Comparison of ENCODE assay signal across 23 cellular contexts in the genomic region with DNA sequence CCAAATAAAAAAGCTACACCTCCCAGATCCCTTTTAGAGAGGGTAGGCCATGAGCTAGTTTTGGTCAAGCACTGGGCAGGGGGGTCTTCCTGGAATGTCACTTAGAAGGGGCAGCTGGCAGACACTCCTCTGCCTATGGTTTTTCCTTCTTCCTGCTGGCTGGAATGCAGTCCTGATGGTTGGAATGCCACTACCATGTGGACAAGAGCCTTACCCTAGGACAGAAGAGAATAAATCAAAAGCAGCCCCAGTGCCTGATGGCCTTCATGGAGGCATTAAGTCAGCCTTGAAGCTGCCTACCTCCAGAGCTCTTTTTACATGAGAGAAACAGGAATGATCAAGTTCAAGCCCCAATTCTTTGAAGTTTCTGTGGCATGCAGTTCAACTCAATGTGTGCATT. TPM values are rescaled to one million over a fixed set of nuclear protein-coding genes. Genes with fewer than 3 reads are reported as not detected.
DNase-seq lines count a peak whose midpoint lies in the region; ATAC-seq, FAIRE-seq and TF ChIP-seq lines count a peak whose summit lies in the region.
"Had no signal": no experiment of that assay in that cellular context is flagged by ENCODE, and none has a peak within 500 bp of the region (broad histone marks: within the 10 kb centered on the region; RNA-seq: fewer than 3 reads in every experiment).

No MANE protein-coding gene starts in this region.

- TF ChIP-seq POLR2A in HepG2 (IDR thresholded peaks at IDR 0.05; ENCODE audit: insufficient read depth in 1 of 2, low read depth in 2 of 2, low read length in 2 of 2) (0 out of 4 replicates have a peak, but pooled peaks of 1 of the 2 experiments have one; percentile 20), right lobe of liver (IDR thresholded peaks at IDR 0.05) (no peak), prostate gland (IDR thresholded peaks at IDR 0.05) (no peak)

- H3K4me1 ChIP-seq in HepG2 (ENCODE audit: insufficient read depth, low read length) (peaks cover 42% of the 10 kb centered on the region), right lobe of liver (no peaks in the 10 kb centered on the region), right cardiac atrium (ENCODE audit: control insufficient read depth, insufficient read depth, low read length) (peaks cover 9% of the 10 kb centered on the region), prostate gland (replicated peaks) (no peaks in the 10 kb centered on the region), smooth muscle cell (ENCODE audit: low read depth) (peaks cover 12% of the 10 kb centered on the region), kidney (ENCODE audit: control insufficient read depth in 1 of 2, insufficient read depth in 1 of 2, low read depth in 1 of 2, low read length in 2 of 2) (no peaks in the 10 kb centered on the region)
- H3K4me1 ChIP-seq: HAP-1 had no signal

- H4K20me1 ChIP-seq in HepG2 (ENCODE audit: insufficient read depth, low read length) (no peaks in the 10 kb centered on the region), smooth muscle cell (ENCODE audit: low read depth) (no peaks in the 10 kb centered on the region)

- peaks cover 25% of the 10 kb centered on the region for H3F3A ChIP-seq in smooth muscle cell (ENCODE audit: low read depth)

- H3K4me2 ChIP-seq in HepG2 (ENCODE audit: low read depth, low read length), result no peak overlapping the region
- H3K4me2 ChIP-seq in smooth muscle cell, result no peak overlapping the region
- H3K4me2 ChIP-seq: BLaER1 treated with 17β-estradiol and CSF1 and Interleukin-3, amounts not matched to agents 10 nM and 100 nM had no signal

- H3K27me3 ChIP-seq in HepG2 (ENCODE audit: control insufficient read depth in 1 of 2, insufficient read depth in 2 of 2, low read length in 2 of 2), result no peaks in the 10 kb centered on the region
- no peaks in the 10 kb centered on the region for H3K27me3 ChIP-seq in right lobe of liver
- no peaks in the 10 kb centered on the region for H3K27me3 ChIP-seq in right cardiac atrium (ENCODE audit: control insufficient read depth, insufficient read depth)
- no peaks in the 10 kb centered on the region for H3K27me3 ChIP-seq in prostate gland (replicated peaks; ENCODE audit: insufficient read depth)
- no peaks in the 10 kb centered on the region for H3K27me3 ChIP-seq in smooth muscle cell (ENCODE audit: low read depth)
- H3K27me3 ChIP-seq: BLaER1 treated with 17β-estradiol and CSF1 and Interleukin-3, amounts not matched to agents 10 nM and 100 nM; upper lobe of right lung had no signal

- intact Hi-C loops in HepG2 (cut with micrococcal nuclease; ENCODE audit: unreplicated experiment), result loop anchor here (5.0 to 10.0 kb wide), 3 partner anchors 42 to 470 kb away; a partner anchor contains a TSS
- intact Hi-C loops in right lobe of liver (cut with DNase I), result loop anchor here (5.0 to 10.0 kb wide), 3 partner anchors 172 to 220 kb away; no protein-coding TSS in a partner anchor
- intact Hi-C loops in right cardiac atrium (cut with DNase I), result loop anchor here in 3 of 4 donors (5.0 kb wide), 2 partner anchors 172 to 227 kb away; no protein-coding TSS in a partner anchor
- intact Hi-C loops in prostate gland (cut with DNase I), result loop anchor here (5.0 to 10.0 kb wide), 2 partner anchors 42 to 100 kb away; a partner anchor contains a TSS
- intact Hi-C loops in kidney (cut with DNase I), result loop anchor here (5.0 to 10.0 kb wide), 2 partner anchors 172 to 230 kb away; no protein-coding TSS in a partner anchor

- TF ChIP-seq CTCF in HepG2 (CRISPR knock-in tag; IDR thresholded peaks at IDR 0.05) (no peak), right lobe of liver (IDR thresholded peaks at IDR 0.05) (no peak), prostate gland (IDR thresholded peaks at IDR 0.05) (no peak), smooth muscle cell (IDR thresholded peaks at IDR 0.05; ENCODE audit: borderline replicate concordance, insufficient read depth, poor library complexity, severe bottlenecking) (no peak), kidney (IDR thresholded peaks at IDR 0.05; ENCODE audit: borderline replicate concordance, extremely low read depth, insufficient read depth) (no peak)

- in situ Hi-C loops in HepG2 (cut with HindIII; ENCODE audit: extremely low pct_ligation_motif_present, low pct_unique_long_range_greater_than_20kb), result loop anchor here (5.0 to 25.0 kb wide), 3 partner anchors 172 to 467 kb away; no protein-coding TSS in a partner anchor

- CTCF ChIA-PET in HepG2 (lab: Yijun Ruan, JAX; ENCODE audit: low intra/inter-chr PET ratio, low total read pairs), result no interaction called here

- H3K27ac ChIP-seq in HepG2 (ENCODE audit: extremely low read length, insufficient read depth, low read length), result no peak overlapping the region
- H3K27ac ChIP-seq in right lobe of liver, result no peak overlapping the region
- peak overlapping the region; percentile 80 for H3K27ac ChIP-seq in right cardiac atrium (ENCODE audit: low read length)
- H3K27ac ChIP-seq in prostate gland, result peak overlapping the region; percentile 61 to 69
- H3K27ac ChIP-seq in smooth muscle cell (ENCODE audit: low read depth), result no peak overlapping the region
- H3K27ac ChIP-seq in kidney (ENCODE audit: low read depth in 2 of 2, low read length in 2 of 2), result no peak overlapping the region
- H3K27ac ChIP-seq: BLaER1 treated with 17β-estradiol and CSF1 and Interleukin-3, amounts not matched to agents 10 nM and 100 nM; upper lobe of right lung; VCaP had no signal

- no TSS peak for BruUV-seq in HepG2 (replicated peaks; lab: Mats Ljungman, UMichigan)

- H3K4me3 ChIP-seq in HepG2 (replicated peaks in 1 of 3; ENCODE audit: insufficient read depth in 1 of 3, low read depth in 2 of 3, low read length in 3 of 3) (no peak overlapping the region), right lobe of liver (no peak overlapping the region), right cardiac atrium (ENCODE audit: low read length) (no peak overlapping the region), prostate gland (no peak overlapping the region), smooth muscle cell (no peak overlapping the region), kidney (ENCODE audit: low read length in 2 of 2) (no peak overlapping the region)
- H3K4me3 ChIP-seq: BLaER1 treated with 17β-estradiol and CSF1 and Interleukin-3, amounts not matched to agents 10 nM and 100 nM; HAP-1; upper lobe of right lung had no signal

- peaks cover 16 to 39% of the 10 kb centered on the region in 2 experiments for H3K36me3 ChIP-seq in HepG2 (replicated peaks in 1 of 2; ENCODE audit: control insufficient read depth in 1 of 2, insufficient read depth in 2 of 2, low read length in 2 of 2)
- H3K36me3 ChIP-seq in right lobe of liver, result peaks cover 0 to 18% (median 7%) of the 10 kb centered on the region in 4 donors
- H3K36me3 ChIP-seq in prostate gland, result no peaks in the 10 kb centered on the region
- H3K36me3 ChIP-seq in smooth muscle cell (ENCODE audit: low read depth), result peaks cover 13% of the 10 kb centered on the region
- peaks cover 10 to 15% of the 10 kb centered on the region in 2 donors for H3K36me3 ChIP-seq in kidney (ENCODE audit: control insufficient read depth in 1 of 2, insufficient read depth in 2 of 2, low read length in 2 of 2)

- no peak for FAIRE-seq in HepG2 (lab: Jason Lieb, UNC)
- no peak for FAIRE-seq in GM19239 (lab: Jason Lieb, UNC)
- FAIRE-seq in kidney (lab: Jason Lieb, UNC), result no peak
- FAIRE-seq: A204.1 had no signal

- POLR2A ChIA-PET in HepG2 (lab: Yijun Ruan, JAX), result no interaction called here

- ATAC-seq in HepG2 (peak; percentile 41), right lobe of liver (no peak), right cardiac atrium (no peak)
- ATAC-seq: upper lobe of right lung had no signal

- H3K9ac ChIP-seq in HepG2 (ENCODE audit: insufficient read depth, low read depth, low read length) (no peak overlapping the region), smooth muscle cell (ENCODE audit: low read depth) (no peak overlapping the region), kidney (ENCODE audit: low read length in 2 of 2) (no peak overlapping the region)
- H3K9ac ChIP-seq: BLaER1 treated with 17β-estradiol and CSF1 and Interleukin-3, amounts not matched to agents 10 nM and 100 nM had no signal

- TF ChIP-seq EP300 in HepG2 (IDR thresholded peaks at IDR 0.05; ENCODE audit: low read depth in 2 of 2, low read length in 2 of 2) (no peak), HepG2 (CRISPR knock-in tag; IDR thresholded peaks at IDR 0.05; ENCODE audit: borderline replicate concordance) (no peak)

- H2AFZ ChIP-seq in HepG2 (ENCODE audit: low read length) (no peak overlapping the region), smooth muscle cell (ENCODE audit: low read depth) (no peak overlapping the region)

- peak; percentile 18 for DNase-seq in HepG2 (ENCODE audit: low spot score)
- DNase-seq in right lobe of liver, result no peak
- no peak for DNase-seq in right cardiac atrium
- DNase-seq in prostate gland (ENCODE audit: low spot score), result no peak
- no peak for DNase-seq in GM19239 (ENCODE audit: insufficient read length, low spot score)
- DNase-seq in smooth muscle cell (lab: John Stamatoyannopoulos, UW; ENCODE audit: unreplicated experiment), result no peak
- DNase-seq in kidney, result no peak
- DNase-seq in activated CD8-positive, alpha-beta memory T cell treated with anti-CD3 and anti-CD28 coated beads, Interleukin-2, amount 50 U/mL, for 48 hours, result no peak
- DNase-seq: activated naive CD4-positive, alpha-beta T cell treated with anti-CD3 and anti-CD28 coated beads, Interleukin-2, amount 10 ng/mL, durations not matched to agents 7 days and 5 days; activated T-cell treated with anti-CD3 and anti-CD28 coated beads, Interleukin-2, amount 50 U/mL, for 48 hours; anterior cingulate cortex; GDM1; hypothalamus; NCI-H1436; NCI-H526; SHP77; stimulated activated CD4-positive, alpha-beta T cell treated with anti-CD3 and anti-CD28 coated beads, Interleukin-15, amount 100 ng/mL, for 24 hours; stimulated activated naive CD4-positive, alpha-beta T cell treated with Interleukin-2 at 50 U/mL for 16 hours; upper lobe of right lung had no signal

- H3K9me3 ChIP-seq in HepG2 (ENCODE audit: low read length), result no peaks in the 10 kb centered on the region
- H3K9me3 ChIP-seq in right lobe of liver, result no peaks in the 10 kb centered on the region
- H3K9me3 ChIP-seq in right cardiac atrium (ENCODE audit: control insufficient read depth, low read length), result no peaks in the 10 kb centered on the region
- no peaks in the 10 kb centered on the region for H3K9me3 ChIP-seq in prostate gland
- H3K9me3 ChIP-seq in smooth muscle cell (replicated peaks; ENCODE audit: low read depth), result no peaks in the 10 kb centered on the region
- H3K9me3 ChIP-seq in kidney (ENCODE audit: control insufficient read depth in 1 of 2, low read length in 2 of 2), result no peaks in the 10 kb centered on the region
- H3K9me3 ChIP-seq: BLaER1 treated with 17β-estradiol and CSF1 and Interleukin-3, amounts not matched to agents 10 nM and 100 nM; HAP-1; upper lobe of right lung had no signal

- TF ChIP-seq RAD21 in HepG2 (CRISPR knock-in tag; IDR thresholded peaks at IDR 0.05), result no peak

- H3K79me2 ChIP-seq in HepG2 (ENCODE audit: insufficient read depth, low read length) (no peaks in the 10 kb centered on the region), smooth muscle cell (ENCODE audit: low read depth) (no peaks in the 10 kb centered on the region)

RNA-seq across cellular contexts. Expression of a gene that starts 43.5 kb away (rescaled TPM):
- total RNA-seq in HepG2 (2016; rRNA removed; fragmentation: Illumina TruSeq; extraction: Trizol) (16.8 and 21.0 TPM in 2 replicates), right lobe of liver (10 to 100 TPM; 56.4 to 97.9 (median 76.5) TPM), right cardiac atrium (100 to 1,000 TPM; 347 to 511 (median 454) TPM), prostate gland (100 to 1,000 TPM in 1 of 2 donors, 10 to 100 TPM in 1; 84.6 to 189 TPM), smooth muscle cell (21.0 and 29.0 TPM in 2 replicates), kidney (91.7 TPM)
- 6.9 and 8.4 TPM in 2 replicates for total RNA-seq in HepG2 (2016; cell fraction: cytosol; rRNA removed; fragmentation: Illumina TruSeq; extraction: Trizol; ENCODE audit: low read depth)
- total RNA-seq in HepG2 (2016; cell fraction: insoluble cytoplasmic fraction; rRNA removed; fragmentation: Illumina TruSeq; extraction: Trizol), result 16.7 and 20.1 TPM in 2 replicates
- 6.8 and 7.4 TPM in 2 replicates for total RNA-seq in HepG2 (2016; cell fraction: membrane; rRNA removed; fragmentation: Illumina TruSeq; extraction: Trizol)
- total RNA-seq in HepG2 (2016; cell fraction: nucleus; rRNA removed; fragmentation: Illumina TruSeq; extraction: Trizol), result 22.7 and 24.8 TPM in 2 replicates
- polyA plus RNA-seq in HepG2 (2011; rRNA removed) (30.1 and 39.8 TPM in 2 replicates), right cardiac atrium (225 TPM), smooth muscle cell (11.3 and 14.6 TPM in 2 replicates), kidney (ENCODE audit: insufficient read depth, low read depth, low replicate concordance) (12.2 TPM)
- 21.6 and 22.7 TPM in 2 replicates for polyA plus RNA-seq in HepG2 (2011; cell fraction: cytosol; rRNA removed)
- polyA plus RNA-seq in HepG2 (2011; cell fraction: nucleus; rRNA removed), result 39.9 and 56.8 TPM in 2 replicates
- 22.1 and 55.4 TPM in 2 replicates for polyA plus RNA-seq in HepG2 (2012)
- polyA plus RNA-seq in HepG2 (2016; cell fraction: cytosol; fragmentation: Illumina TruSeq; extraction: Trizol; ENCODE audit: low read depth), result 0.37 and 0.66 TPM in 2 replicates
- 18.0 and 20.6 TPM in 2 replicates for polyA plus RNA-seq in HepG2 (2016; cell fraction: insoluble cytoplasmic fraction; fragmentation: Illumina TruSeq; extraction: Trizol; ENCODE audit: low read depth)
- 1.4 and 1.9 TPM in 2 replicates for polyA plus RNA-seq in HepG2 (2016; cell fraction: membrane; fragmentation: Illumina TruSeq; extraction: Trizol; ENCODE audit: low read depth)
- polyA plus RNA-seq in HepG2 (2016; cell fraction: nucleus; fragmentation: Illumina TruSeq; extraction: Trizol; ENCODE audit: insufficient read depth, low read depth), result 24.7 and 25.1 TPM in 2 replicates
- 2.7 and 66.2 TPM in 2 replicates for polyA minus RNA-seq in HepG2 (2011; rRNA and poly(A)+ RNA removed; ENCODE audit: low replicate concordance)
- 28.0 and 29.9 TPM in 2 replicates for polyA minus RNA-seq in HepG2 (2011; cell fraction: cytosol; rRNA and poly(A)+ RNA removed)
- 81.3 and 96.8 TPM in 2 replicates for polyA minus RNA-seq in HepG2 (2011; cell fraction: nucleus; rRNA and poly(A)+ RNA removed)

RNA-seq across cellular contexts. Expression of a gene that starts 51.9 kb away (rescaled TPM):
- total RNA-seq in HepG2 (2016; rRNA removed; fragmentation: Illumina TruSeq; extraction: Trizol), result 98.4 and 263 TPM in 2 replicates
- total RNA-seq in HepG2 (2016; cell fraction: cytosol; rRNA removed; fragmentation: Illumina TruSeq; extraction: Trizol; ENCODE audit: low read depth), result 20.5 and 24.5 TPM in 2 replicates
- 83.4 and 264 TPM in 2 replicates for total RNA-seq in HepG2 (2016; cell fraction: insoluble cytoplasmic fraction; rRNA removed; fragmentation: Illumina TruSeq; extraction: Trizol)
- total RNA-seq in HepG2 (2016; cell fraction: membrane; rRNA removed; fragmentation: Illumina TruSeq; extraction: Trizol), result 60.1 and 67.9 TPM in 2 replicates
- 196 and 225 TPM in 2 replicates for total RNA-seq in HepG2 (2016; cell fraction: nucleus; rRNA removed; fragmentation: Illumina TruSeq; extraction: Trizol)
- 123 and 180 TPM in 2 replicates for polyA plus RNA-seq in HepG2 (2011; rRNA removed)
- 120 and 133 TPM in 2 replicates for polyA plus RNA-seq in HepG2 (2011; cell fraction: cytosol; rRNA removed)
- polyA plus RNA-seq in HepG2 (2011; cell fraction: nucleus; rRNA removed), result 113 and 161 TPM in 2 replicates
- 117 and 149 TPM in 2 replicates for polyA plus RNA-seq in HepG2 (2012)
- 15.9 and 16.2 TPM in 2 replicates for polyA plus RNA-seq in HepG2 (2016; cell fraction: cytosol; fragmentation: Illumina TruSeq; extraction: Trizol; ENCODE audit: low read depth)
- 74.3 and 86.8 TPM in 2 replicates for polyA plus RNA-seq in HepG2 (2016; cell fraction: insoluble cytoplasmic fraction; fragmentation: Illumina TruSeq; extraction: Trizol; ENCODE audit: low read depth)
- polyA plus RNA-seq in HepG2 (2016; cell fraction: membrane; fragmentation: Illumina TruSeq; extraction: Trizol; ENCODE audit: low read depth), result 36.1 and 41.4 TPM in 2 replicates
- polyA plus RNA-seq in HepG2 (2016; cell fraction: nucleus; fragmentation: Illumina TruSeq; extraction: Trizol; ENCODE audit: insufficient read depth, low read depth), result 186 and 203 TPM in 2 replicates
- 217 and 608 TPM in 2 replicates for polyA minus RNA-seq in HepG2 (2011; rRNA and poly(A)+ RNA removed; ENCODE audit: low replicate concordance)
- 136 and 168 TPM in 2 replicates for polyA minus RNA-seq in HepG2 (2011; cell fraction: cytosol; rRNA and poly(A)+ RNA removed)
- polyA minus RNA-seq in HepG2 (2011; cell fraction: nucleus; rRNA and poly(A)+ RNA removed), result 114 and 141 TPM in 2 replicates
- 10 to 100 TPM; 28.4 to 41.2 (median 34.4) TPM for total RNA-seq in right lobe of liver
- total RNA-seq in right cardiac atrium, result 10 to 100 TPM; 16.3 to 29.8 (median 19.9) TPM
- 6.9 TPM for polyA plus RNA-seq in right cardiac atrium
- 10 to 100 TPM; 33.7 to 55.1 TPM for total RNA-seq in prostate gland
- total RNA-seq in smooth muscle cell, result 110 and 124 TPM in 2 replicates
- 82.5 and 98.2 TPM in 2 replicates for polyA plus RNA-seq in smooth muscle cell
- total RNA-seq in kidney, result 72.0 TPM
- 23.6 TPM for polyA plus RNA-seq in kidney (ENCODE audit: insufficient read depth, low read depth, low replicate concordance)

Comparison
In these comparisons a context has a peak if more than half of its experiments do, and no peak if none do; other contexts are left out.
1. H3K27ac ChIP-seq: peak in right cardiac atrium (single experiment) and prostate gland (2 of 2); none in HepG2 (single experiment), right lobe of liver (0 of 3), smooth muscle cell (single experiment) and kidney (0 of 2).